9 cellular contexts compared by ENCODE assay signal in genomic region chr2:178993788-178994187, GRCh38. TPM values are rescaled to one million over a fixed set of nuclear protein-coding genes. Genes with fewer than 3 reads are reported as not detected.
"Had no signal": no experiment of that assay in that cellular context is flagged by ENCODE, and none has a peak within 500 bp of the region (broad histone marks: within the 10 kb centered on the region; RNA-seq: fewer than 3 reads in every experiment).

No MANE protein-coding gene starts in this region.

- DNase-seq: GM23248, GOT3, H7, HFFc6, IMR-90 had no signal

- H3K9ac ChIP-seq: GM23248 had no signal

- H3K27ac Mint-ChIP-seq: HFFc6 had no signal

- H2AFZ ChIP-seq: GM23248 had no signal

- H3K4me3 ChIP-seq: GM23248, HAP-1 had no signal

- H3K27ac ChIP-seq: GM23248, HL-60 had no signal

- H3K36me3 ChIP-seq: HAP-1 had no signal

- H3K4me1 ChIP-seq: HAP-1 had no signal

- H3K4me3 Mint-ChIP-seq: HFFc6 had no signal

- ATAC-seq: HCT116 had no signal

RNA-seq across cellular contexts. Expression of gene CCDC141, which starts 56.1 kb away (rescaled TPM):
- total RNA-seq: GM23248, HT1080, IMR-90 had no signal
- polyA plus RNA-seq: GM23248, IMR-90 had no signal
